Comparison of ENCODE assay signal across 1 cellular context in genomic region chr4:184538023-184538599, GRCh38.
TF ChIP-seq lines count a peak whose summit lies in the region.

No MANE protein-coding gene starts in this region.

TF ChIP-seq in IMR-90, 13 proteins besides CTCF, POLR2A, EP300 and RAD21:
- no peak for TF ChIP-seq FOS (IDR thresholded peaks at IDR 0.05; ENCODE audit: low read depth, low read length)
- TF ChIP-seq SMC3 (IDR thresholded peaks at IDR 0.05; ENCODE audit: low read depth, low read length): peak; percentile 94
